In genomic region chr20:31547017-31547675, GRCh38 we compare ENCODE assay signal across 8 cellular contexts. TPM values are rescaled to one million over a fixed set of nuclear protein-coding genes. Genes with fewer than 3 reads are reported as not detected.
DNase-seq lines count a peak whose midpoint lies in the region; ATAC-seq and TF ChIP-seq lines count a peak whose summit lies in the region.

No MANE protein-coding gene starts in this region.

- H3K4me3 Mint-ChIP-seq in stimulated activated naive CD8-positive, alpha-beta T cell treated with anti-CD3 and anti-CD28 coated beads, Interleukin-15, amount 100 ng/mL, for 72 hours: peak overlapping the region; percentile 93 to 94

- peaks cover 33% of the 10 kb centered on the region for H3K4me1 Mint-ChIP-seq in stimulated activated naive CD8-positive, alpha-beta T cell treated with anti-CD3 and anti-CD28 coated beads, Interleukin-15, amount 100 ng/mL, for 72 hours

- no peaks in the 10 kb centered on the region for H3K9me2 ChIP-seq in neural cell (ENCODE audit: insufficient read depth, low read length)

- in situ Hi-C loops in Caki2 (cut with HindIII; ENCODE audit: low pct_unique_long_range_greater_than_20kb, low sequenced_read_pairs): no loop called here

- H3K27ac ChIP-seq in HUES64 (ENCODE audit: low read depth, low read length) (peak overlapping the region; percentile 86), RWPE2 (ENCODE audit: poor library complexity, severe bottlenecking) (peak overlapping the region; percentile 65), neural cell (ENCODE audit: low read length) (peak overlapping the region; percentile 95)

- H3K27ac Mint-ChIP-seq in stimulated activated naive CD8-positive, alpha-beta T cell treated with anti-CD3 and anti-CD28 coated beads, Interleukin-15, amount 100 ng/mL, for 72 hours: peak overlapping the region; percentile 93 to 96

- H3K36me3 ChIP-seq in HUES64 (ENCODE audit: insufficient read depth, low read length): peaks cover 66% of the 10 kb centered on the region
- H3K36me3 ChIP-seq in RWPE2 (ENCODE audit: low read depth): peaks cover 88% of the 10 kb centered on the region
- H3K36me3 ChIP-seq in neural cell (ENCODE audit: insufficient read depth, low read length): peaks cover 14% of the 10 kb centered on the region

- H3K79me2 ChIP-seq in neural cell (replicated peaks; ENCODE audit: insufficient read depth, low read length): peaks cover 14% of the 10 kb centered on the region

- WGBS in HUES64: 53% methylated on average over 36 of the region's 36 CpGs

- H3K9ac ChIP-seq in HUES64 (ENCODE audit: low read depth, low read length): peak overlapping the region; percentile 89
- peak overlapping the region; percentile 84 for H3K9ac ChIP-seq in neural cell (ENCODE audit: low read length)

- DNase-seq in Caki2 (ENCODE audit: low read depth) (peak; percentile 91), RWPE2 (ENCODE audit: low spot score) (peak; percentile 98), foreskin fibroblast (peak; percentile 86 to 93)
- peak; percentile 71 for DNase-seq in activated effector memory CD4-positive, alpha-beta T cell treated with Interleukin-2 at 50 U/mL for 16 hours
- peak; percentile 68 to 82 for DNase-seq in stimulated activated naive CD8-positive, alpha-beta T cell treated with anti-CD3 and anti-CD28 coated beads, Interleukin-15, amount 100 ng/mL, for 72 hours

- H3K4me2 ChIP-seq in neural cell (ENCODE audit: low read length): peak overlapping the region; percentile 58

- no peaks in the 10 kb centered on the region for H3K4me1 ChIP-seq in HUES64 (ENCODE audit: insufficient read depth, low read length)
- H3K4me1 ChIP-seq in RWPE2 (ENCODE audit: insufficient read depth, poor library complexity, severe bottlenecking): peaks cover 4% of the 10 kb centered on the region

- H4K20me1 ChIP-seq in neural cell (ENCODE audit: insufficient read depth): no peaks in the 10 kb centered on the region

- H3K9me3 Mint-ChIP-seq in stimulated activated naive CD8-positive, alpha-beta T cell treated with anti-CD3 and anti-CD28 coated beads, Interleukin-15, amount 100 ng/mL, for 72 hours: no peaks in the 10 kb centered on the region

- H3K4me3 ChIP-seq in HUES64 (ENCODE audit: low read length) (peak overlapping the region; percentile 69), RWPE2 (ENCODE audit: severe bottlenecking) (peak overlapping the region; percentile 49), foreskin fibroblast (ENCODE audit: low read depth in 1 of 2, low read length in 2 of 2) (peak overlapping the region; percentile 52 to 62), neural cell (ENCODE audit: low read length) (peak overlapping the region; percentile 65)

- H3K27me3 Mint-ChIP-seq in stimulated activated naive CD8-positive, alpha-beta T cell treated with anti-CD3 and anti-CD28 coated beads, Interleukin-15, amount 100 ng/mL, for 72 hours: no peaks in the 10 kb centered on the region

- ATAC-seq in GM21360 (IDR thresholded peaks at IDR 0.05; ENCODE audit: unreplicated experiment): peak; percentile 67
- ATAC-seq in RWPE2 (ENCODE audit: low read depth): peak; percentile 73
- peak; percentile 88 for ATAC-seq in stimulated activated naive CD8-positive, alpha-beta T cell treated with anti-CD3 and anti-CD28 coated beads, Interleukin-15, amount 100 ng/mL, for 72 hours

- H2AFZ ChIP-seq in neural cell (ENCODE audit: low read depth, low read length): peak overlapping the region; percentile 70

- no peaks in the 10 kb centered on the region for H3K9me3 ChIP-seq in HUES64 (ENCODE audit: insufficient read depth, low read depth, low read length)
- H3K9me3 ChIP-seq in RWPE2 (ENCODE audit: severe bottlenecking): no peaks in the 10 kb centered on the region
- no peaks in the 10 kb centered on the region for H3K9me3 ChIP-seq in neural cell (ENCODE audit: low read length)

- TF ChIP-seq CTCF in RWPE2 (IDR thresholded peaks at IDR 0.05; ENCODE audit: poor library complexity, severe bottlenecking) (peak; percentile 38), foreskin fibroblast (IDR thresholded peaks at IDR 0.05; ENCODE audit: low read depth, low read length) (no peak), neural cell (IDR thresholded peaks at IDR 0.05; ENCODE audit: poor library complexity, severe bottlenecking) (no peak)

- H3K27me3 ChIP-seq in HUES64 (ENCODE audit: insufficient read depth, low read length): no peaks in the 10 kb centered on the region
- no peaks in the 10 kb centered on the region for H3K27me3 ChIP-seq in RWPE2 (ENCODE audit: insufficient read depth, poor library complexity, severe bottlenecking)
- no peaks in the 10 kb centered on the region for H3K27me3 ChIP-seq in neural cell (ENCODE audit: insufficient read depth, low read depth, low read length)

- no peak for TF ChIP-seq RAD21 in neural cell (conservative IDR thresholded peaks at IDR 0.05)

- H3F3A ChIP-seq in neural cell (ENCODE audit: insufficient read depth, low read length, poor library complexity, severe bottlenecking): no peaks in the 10 kb centered on the region

- TF ChIP-seq EP300 in neural cell (conservative IDR thresholded peaks at IDR 0.05; ENCODE audit: poor library complexity, severe bottlenecking): peak; percentile 81

TF ChIP-seq in neural cell, 6 proteins besides CTCF, POLR2A, EP300 and RAD21:
- no peak for TF ChIP-seq SMC3 (conservative IDR thresholded peaks at IDR 0.05; ENCODE audit: poor library complexity)
- TF ChIP-seq POLR2AphosphoS5 (IDR thresholded peaks at IDR 0.05): peak; percentile 96
- peak; percentile 98 for TF ChIP-seq MXI1 (conservative IDR thresholded peaks at IDR 0.05; ENCODE audit: poor library complexity, severe bottlenecking)
- no peak for TF ChIP-seq EZH2 (IDR thresholded peaks at IDR 0.05; ENCODE audit: borderline replicate concordance, insufficient read depth, low read length, poor library complexity, severe bottlenecking)
- peak; percentile 64 for TF ChIP-seq REST (IDR thresholded peaks at IDR 0.05; ENCODE audit: borderline replicate concordance)
- TF ChIP-seq TAF1 (IDR thresholded peaks at IDR 0.05; ENCODE audit: low read depth): peak; percentile 78

RNA-seq across cellular contexts. Expression of gene HM13, which starts 32.9 kb away (rescaled TPM):
- 283 and 338 TPM in 2 replicates for total RNA-seq in Caki2 (2014; rRNA removed; shearing (Covaris generic); ENCODE audit: low replicate concordance)
- polyA plus RNA-seq in HUES64 (2013, experiment 1 of 2): 88.7 TPM
- polyA plus RNA-seq in HUES64 (2013, experiment 2 of 2): 72.9 TPM
- polyA plus RNA-seq in neural cell: 93.1 and 95.4 TPM in 2 replicates
- 86.9 and 93.4 TPM in 2 replicates for polyA minus RNA-seq in neural cell

RNA-seq across cellular contexts. Expression of gene ID1, which starts 57.9 kb away (rescaled TPM):
- total RNA-seq in Caki2 (2014; rRNA removed; shearing (Covaris generic); ENCODE audit: low replicate concordance): 1,473 and 1,479 TPM in 2 replicates
- 115 TPM for polyA plus RNA-seq in HUES64 (2013, experiment 1 of 2)
- polyA plus RNA-seq in HUES64 (2013, experiment 2 of 2): 95.7 TPM
- 26.3 and 30.6 TPM in 2 replicates for polyA plus RNA-seq in neural cell
- polyA minus RNA-seq in neural cell: 24.6 and 26.2 TPM in 2 replicates

Comparison
In these comparisons a context has a peak if more than half of its experiments do, and no peak if none do; other contexts are left out.
1. Peak in every context shown above with its lines: DNase-seq, ATAC-seq, H3K4me3 ChIP-seq and H3K27ac ChIP-seq.